9 cellular contexts compared by ENCODE assay signal in the genomic region with DNA sequence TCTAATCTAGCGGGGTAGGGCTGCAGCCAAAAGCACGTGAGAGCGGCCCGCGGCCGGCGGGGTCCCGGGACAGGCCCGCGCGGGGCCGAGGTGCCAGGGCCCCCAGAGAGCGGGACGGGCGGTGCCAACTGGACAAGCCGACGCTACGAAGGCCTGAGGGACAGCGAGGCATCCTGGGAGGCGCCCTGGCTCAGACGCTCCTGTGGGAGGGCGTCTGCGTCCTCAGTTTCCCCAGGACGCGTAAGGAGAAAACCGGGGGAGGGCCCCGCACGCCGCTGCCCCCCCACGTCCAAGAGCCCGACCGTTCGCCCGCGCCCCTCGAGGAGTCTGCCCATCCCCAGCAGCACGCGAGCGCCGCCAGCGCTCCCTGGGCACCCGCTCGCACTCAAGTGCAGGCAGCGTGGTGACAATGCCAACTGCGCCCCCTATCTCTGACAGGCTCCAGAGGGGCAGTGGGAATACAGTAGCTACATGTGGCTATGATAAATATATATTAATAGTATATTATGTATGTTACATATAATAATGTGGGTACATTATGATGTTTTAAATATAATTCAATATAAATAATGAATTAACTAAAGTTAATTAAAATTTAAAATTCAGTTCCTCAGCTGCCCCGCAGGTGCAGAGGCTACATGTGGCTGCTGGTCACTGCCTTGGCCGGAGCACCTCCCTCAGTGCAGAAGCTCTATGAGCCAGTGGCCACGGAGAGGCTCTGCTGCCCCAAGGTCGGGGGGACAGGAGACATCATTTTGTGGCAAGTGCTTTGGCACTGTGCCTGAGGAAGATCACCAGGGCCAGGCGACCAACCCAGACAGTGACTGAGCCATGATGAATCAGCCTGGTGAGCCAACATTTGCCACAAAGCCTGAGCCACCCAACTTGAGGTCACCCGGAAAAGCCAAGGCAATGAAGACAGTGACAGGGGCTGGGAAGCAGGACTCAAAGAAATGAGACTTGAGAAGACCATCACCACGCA. TPM values are rescaled to one million over a fixed set of nuclear protein-coding genes. Genes with fewer than 3 reads are reported as not detected.
DNase-seq lines count a peak whose midpoint lies in the region; FAIRE-seq and TF ChIP-seq lines count a peak whose summit lies in the region.
"Had no signal": no experiment of that assay in that cellular context is flagged by ENCODE, and none has a peak within 500 bp of the region (broad histone marks: within the 10 kb centered on the region; RNA-seq: fewer than 3 reads in every experiment).

No MANE protein-coding gene starts in this region.

- peak; percentile 9 for TF ChIP-seq CTCF in GM20000 (IDR thresholded peaks at IDR 0.05; ENCODE audit: extremely low read depth, missing control alignments)
- peak in 1 of 2 donors; percentile 44 for TF ChIP-seq CTCF in fibroblast of lung (conservative IDR thresholded peaks at IDR 0.05 in 1 of 2, IDR thresholded peaks at IDR 0.05 in 1 of 2; ENCODE audit: low read depth in 1 of 2, low read length in 2 of 2)
- TF ChIP-seq CTCF in neural crest cell (conservative IDR thresholded peaks at IDR 0.05), result peak; percentile 53

- intact Hi-C loops in activated CD4-positive, alpha-beta T cell treated with anti-CD3 and anti-CD28 coated beads, Interleukin-2, amount 10 ng/mL, durations not matched to agents 24 days and 14 days (cut with micrococcal nuclease), result no loop called here

- no peaks in the 10 kb centered on the region for H3K36me3 Mint-ChIP-seq in activated CD4-positive, alpha-beta T cell treated with anti-CD3 and anti-CD28 coated beads, Interleukin-2, amount 10 ng/mL, durations not matched to agents 24 days and 14 days (ENCODE audit: low read depth)
- H3K36me3 Mint-ChIP-seq in neural crest cell (ENCODE audit: low read depth), result peaks cover 10% of the 10 kb centered on the region

- H3K4me3 ChIP-seq in fibroblast of lung (replicated peaks in 1 of 4; ENCODE audit: control extremely low read depth in 1 of 4, insufficient read depth in 1 of 4, low read depth in 3 of 4, low read length in 4 of 4), result peak overlapping the region in 1 of 4 experiments; percentile 2
- H3K4me3 ChIP-seq: GM12878 had no signal

- no peak overlapping the region for H2AFZ ChIP-seq in fibroblast of lung (ENCODE audit: low read length)

- H3K9ac ChIP-seq in fibroblast of lung (ENCODE audit: insufficient read depth, low read length), result no peak overlapping the region

- no peak overlapping the region for H3K27ac Mint-ChIP-seq in activated CD4-positive, alpha-beta T cell treated with anti-CD3 and anti-CD28 coated beads, Interleukin-2, amount 10 ng/mL, durations not matched to agents 24 days and 14 days
- peak overlapping the region; percentile 27 for H3K27ac Mint-ChIP-seq in neural crest cell (ENCODE audit: unreplicated experiment)

- H3K4me1 ChIP-seq in fibroblast of lung (ENCODE audit: control insufficient read depth, extremely low read depth, insufficient read depth, low read length), result peaks cover 3% of the 10 kb centered on the region

- no peaks in the 10 kb centered on the region for H4K20me1 ChIP-seq in fibroblast of lung (ENCODE audit: control insufficient read depth, extremely low read depth, insufficient read depth, low read length)

- no peaks in the 10 kb centered on the region for H3K27me3 Mint-ChIP-seq in activated CD4-positive, alpha-beta T cell treated with anti-CD3 and anti-CD28 coated beads, Interleukin-2, amount 10 ng/mL, durations not matched to agents 24 days and 14 days
- H3K27me3 Mint-ChIP-seq in neural crest cell (ENCODE audit: low read depth), result no peaks in the 10 kb centered on the region

- no peaks in the 10 kb centered on the region for H3K27me3 ChIP-seq in fibroblast of lung (ENCODE audit: control insufficient read depth, insufficient read depth, low read length)

- H3K36me3 ChIP-seq in fibroblast of lung (ENCODE audit: control insufficient read depth, insufficient read depth, low read length), result no peaks in the 10 kb centered on the region

- H3K4me2 ChIP-seq in fibroblast of lung (ENCODE audit: extremely low read depth, insufficient read depth, low read length), result peak overlapping the region; percentile 23

- peaks cover 13% of the 10 kb centered on the region for H3K9me3 Mint-ChIP-seq in activated CD4-positive, alpha-beta T cell treated with anti-CD3 and anti-CD28 coated beads, Interleukin-2, amount 10 ng/mL, durations not matched to agents 24 days and 14 days
- peaks cover 12% of the 10 kb centered on the region for H3K9me3 Mint-ChIP-seq in neural crest cell

- no peak overlapping the region for H3K27ac ChIP-seq in fibroblast of lung (ENCODE audit: insufficient read depth, low read length)

- peaks cover 6% of the 10 kb centered on the region for H3K4me1 Mint-ChIP-seq in activated CD4-positive, alpha-beta T cell treated with anti-CD3 and anti-CD28 coated beads, Interleukin-2, amount 10 ng/mL, durations not matched to agents 24 days and 14 days
- H3K4me1 Mint-ChIP-seq in neural crest cell, result peaks cover 8% of the 10 kb centered on the region

- DNase-seq in A172 (ENCODE audit: low spot score) (peak; percentile 66), GM20000 (ENCODE audit: low spot score) (peak; percentile 43), fibroblast of lung (ENCODE audit: low read depth in 2 of 2) (peak; percentile 46 to 59), neural crest cell (ENCODE audit: low read depth, low spot score) (peak; percentile 50), urothelium cell line (ENCODE audit: low spot score) (peak; percentile 33), middle frontal gyrus (ENCODE audit: extremely low spot score, low spot score) (no peak), SW480 (ENCODE audit: low spot score) (no peak)
- DNase-seq in activated CD4-positive, alpha-beta T cell treated with anti-CD3 and anti-CD28 coated beads, Interleukin-2, amount 10 ng/mL, durations not matched to agents 24 days and 14 days, result peak; percentile 82

- no peak for FAIRE-seq in urothelium cell line (lab: Jason Lieb, UNC)
- FAIRE-seq: GM12878 had no signal

- no peaks in the 10 kb centered on the region for H3K9me3 ChIP-seq in fibroblast of lung (ENCODE audit: control insufficient read depth, insufficient read depth, low read depth, low read length)

- H3K4me3 Mint-ChIP-seq in activated CD4-positive, alpha-beta T cell treated with anti-CD3 and anti-CD28 coated beads, Interleukin-2, amount 10 ng/mL, durations not matched to agents 24 days and 14 days, result no peak overlapping the region
- H3K4me3 Mint-ChIP-seq in neural crest cell, result no peak overlapping the region

- H3K79me2 ChIP-seq in fibroblast of lung (ENCODE audit: control insufficient read depth, insufficient read depth, low read length), result no peaks in the 10 kb centered on the region

RNA-seq across cellular contexts. Expression of a gene that starts 5.5 kb away (rescaled TPM):
- total RNA-seq in A172 (2014; rRNA removed; shearing (Covaris generic)), result 9.0 and 11.3 TPM in 2 replicates
- total RNA-seq in activated CD4-positive, alpha-beta T cell treated with anti-CD3 and anti-CD28 coated beads, Interleukin-2, amount 10 ng/mL, durations not matched to agents 24 days and 14 days, result 5.9 and 6.3 TPM in 2 replicates
- total RNA-seq in fibroblast of lung, result 4.1 and 5.1 TPM in 2 replicates
- polyA plus RNA-seq in fibroblast of lung, result 3.6 and 5.5 TPM in 2 replicates
- polyA plus RNA-seq in fibroblast of lung (2012), result not detected in 2 replicates
- polyA minus RNA-seq in fibroblast of lung (ENCODE audit: low replicate concordance), result 0.74 and 0.75 TPM in 2 replicates
- total RNA-seq in neural crest cell, result 18.8 TPM in 2 replicates

RNA-seq across cellular contexts. Expression of a gene that starts 20.5 kb away (rescaled TPM):
- 6.2 and 13.8 TPM in 2 replicates for total RNA-seq in A172 (2014; rRNA removed; shearing (Covaris generic))
- 7.2 and 8.4 TPM in 2 replicates for total RNA-seq in activated CD4-positive, alpha-beta T cell treated with anti-CD3 and anti-CD28 coated beads, Interleukin-2, amount 10 ng/mL, durations not matched to agents 24 days and 14 days
- total RNA-seq in fibroblast of lung (0.51 and 1.8 TPM in 2 replicates), neural crest cell (7.6 and 8.8 TPM in 2 replicates)
- 3.0 and 17.3 TPM in 2 replicates for polyA plus RNA-seq in fibroblast of lung
- 9.7 and 42.5 TPM in 2 replicates for polyA plus RNA-seq in fibroblast of lung (2012)
- polyA minus RNA-seq in fibroblast of lung (ENCODE audit: low replicate concordance), result 29.9 and 125 TPM in 2 replicates

RNA-seq across cellular contexts. Expression of a gene that starts 49.8 kb away (rescaled TPM):
- total RNA-seq in A172 (2014; rRNA removed; shearing (Covaris generic)), result 0.45 and 0.84 TPM in 2 replicates
- total RNA-seq in activated CD4-positive, alpha-beta T cell treated with anti-CD3 and anti-CD28 coated beads, Interleukin-2, amount 10 ng/mL, durations not matched to agents 24 days and 14 days, result not detected in 2 replicates
- total RNA-seq in fibroblast of lung (not detected in 2 replicates), neural crest cell (6.4 and 7.7 TPM in 2 replicates)
- polyA plus RNA-seq in fibroblast of lung, result not detected in 2 replicates
- 0.15 TPM in 1 of 2 replicates, not detected in the other for polyA plus RNA-seq in fibroblast of lung (2012)
- not detected in 2 replicates for polyA minus RNA-seq in fibroblast of lung (ENCODE audit: low replicate concordance)
- total RNA-seq: GM12878 had no signal
- polyA plus RNA-seq: GM12878 had no signal

Comparison
In these comparisons a context has a peak if more than half of its experiments do, and no peak if none do; other contexts are left out.
1. DNase-seq: peak in A172 (single experiment), GM20000 (single experiment), activated CD4-positive, alpha-beta T cell treated with anti-CD3 and anti-CD28 coated beads, Interleukin-2, amount 10 ng/mL, durations not matched to agents 24 days and 14 days (single experiment), fibroblast of lung (2 of 2), neural crest cell (single experiment) and urothelium cell line (single experiment); none in middle frontal gyrus (single experiment) and SW480 (single experiment).